ENCODE assay signal across 9 cellular contexts in genomic region chr17:67779098-67779672, GRCh38. TPM values are rescaled to one million over a fixed set of nuclear protein-coding genes. Genes with fewer than 3 reads are reported as not detected.
A peak's percentile ranks its signal among the peaks of the same experiment; 100 is the strongest.
DNase-seq lines count a peak whose midpoint lies in the region; ATAC-seq lines count a peak whose summit lies in the region.
"Had no signal": no experiment of that assay in that cellular context is flagged by ENCODE, and none has a peak within 500 bp of the region (broad histone marks: within the 10 kb centered on the region; RNA-seq: fewer than 3 reads in every experiment).

No MANE protein-coding gene starts in this region.

- H3K4me3 ChIP-seq in mesendoderm (ENCODE audit: low read length): no peak overlapping the region

- H2BK15ac ChIP-seq in mesendoderm (replicated peaks; ENCODE audit: low read depth): no peak overlapping the region

- no peak overlapping the region for H2AK5ac ChIP-seq in mesendoderm (ENCODE audit: low read length)

- H3K56ac ChIP-seq in mesendoderm (ENCODE audit: low read length): no peak overlapping the region

- no peak overlapping the region for H3K27ac ChIP-seq in mesendoderm (ENCODE audit: low read depth, low read length)
- H3K27ac ChIP-seq: HL-60 had no signal

- no peak overlapping the region for H3K4ac ChIP-seq in mesendoderm (ENCODE audit: low read depth, low read length)

- H3K18ac ChIP-seq in mesendoderm (ENCODE audit: low read length): no peak overlapping the region

- DNase-seq in AML-193 (lab: John Stamatoyannopoulos, UW): peak; percentile 12 to 29
- DNase-seq in H4 (ENCODE audit: low spot score): peak; percentile 58
- DNase-seq in SK-MEL-5 (ENCODE audit: low read depth, low spot score): peak; percentile 85
- peak; percentile 55 for DNase-seq in dermis blood vessel endothelial cell
- peak; percentile 71 for DNase-seq in mesendoderm

- no peak overlapping the region for H3K23ac ChIP-seq in mesendoderm (ENCODE audit: low read length)

- H2BK120ac ChIP-seq in mesendoderm (ENCODE audit: low read depth, low read length): no peak overlapping the region

- H3K79me1 ChIP-seq in mesendoderm (ENCODE audit: low read length): no peaks in the 10 kb centered on the region

- H3K36me3 ChIP-seq in mesendoderm (ENCODE audit: control insufficient read depth, insufficient read depth, low read length): no peaks in the 10 kb centered on the region

- ATAC-seq in HG02870 (IDR thresholded peaks at IDR 0.05; ENCODE audit: unreplicated experiment) (no peak), GM21423 (IDR thresholded peaks at IDR 0.05; ENCODE audit: unreplicated experiment) (no peak), GM21447 (IDR thresholded peaks at IDR 0.05; ENCODE audit: unreplicated experiment) (no peak)

- H4K8ac ChIP-seq in mesendoderm (ENCODE audit: low read depth, low read length): no peak overlapping the region

- no peaks in the 10 kb centered on the region for H3K4me1 ChIP-seq in mesendoderm (ENCODE audit: control insufficient read depth, low read depth, low read length)

- H3K4me2 ChIP-seq in mesendoderm (ENCODE audit: low read length): no peak overlapping the region

- WGBS in mesendoderm (ENCODE audit: extremely low coverage, insufficient coverage, low lambda C conversion rate): no CpG with 5 or more reads among the region's 13 CpGs

- in situ Hi-C loops in SK-MEL-5 (cut with HindIII; ENCODE audit: low pct_unique_long_range_greater_than_20kb, low sequenced_read_pairs): no loop called here

- H3K79me2 ChIP-seq in mesendoderm (ENCODE audit: control insufficient read depth, insufficient read depth, low read length): no peaks in the 10 kb centered on the region

- H3K27me3 ChIP-seq in mesendoderm (ENCODE audit: insufficient read depth, low read length, poor library complexity): no peaks in the 10 kb centered on the region

- H2BK5ac ChIP-seq in mesendoderm (ENCODE audit: low read length): no peak overlapping the region

- no peak overlapping the region for H3K9ac ChIP-seq in mesendoderm (ENCODE audit: low read length)

- no peak overlapping the region for H4K5ac ChIP-seq in mesendoderm (ENCODE audit: low read length)

RNA-seq across cellular contexts. Expression of gene BPTF, which starts 46.1 kb away (rescaled TPM):
- total RNA-seq in H4 (2014; rRNA removed; shearing (Covaris generic)): 14.1 and 23.4 TPM in 2 replicates
- total RNA-seq in SK-MEL-5 (2014; rRNA removed; shearing (Covaris generic)): 60.4 and 64.2 TPM in 2 replicates
- 62.1 and 86.7 TPM in 2 replicates for polyA plus RNA-seq in SK-MEL-5 (2015; cell fraction: cytosol; rRNA removed)
- 108 and 132 TPM in 2 replicates for polyA plus RNA-seq in SK-MEL-5 (2015; cell fraction: nucleus; rRNA removed)
- 48.3 and 68.5 TPM in 2 replicates for total RNA-seq in dermis blood vessel endothelial cell
- 94.5 TPM for polyA plus RNA-seq in mesendoderm (2013, experiment 1 of 2)
- 93.8 TPM for polyA plus RNA-seq in mesendoderm (2013, experiment 2 of 2)

Comparison
In these comparisons a context has a peak if more than half of its experiments do, and no peak if none do; other contexts are left out.
1. DNase-seq: peak in every context shown above with its lines; median percentile 85 in SK-MEL-5; 71 in mesendoderm; 58 in H4; 55 in dermis blood vessel endothelial cell; 20 in AML-193.